Comparison of ENCODE assay signal across 8 cellular contexts in the genomic region with DNA sequence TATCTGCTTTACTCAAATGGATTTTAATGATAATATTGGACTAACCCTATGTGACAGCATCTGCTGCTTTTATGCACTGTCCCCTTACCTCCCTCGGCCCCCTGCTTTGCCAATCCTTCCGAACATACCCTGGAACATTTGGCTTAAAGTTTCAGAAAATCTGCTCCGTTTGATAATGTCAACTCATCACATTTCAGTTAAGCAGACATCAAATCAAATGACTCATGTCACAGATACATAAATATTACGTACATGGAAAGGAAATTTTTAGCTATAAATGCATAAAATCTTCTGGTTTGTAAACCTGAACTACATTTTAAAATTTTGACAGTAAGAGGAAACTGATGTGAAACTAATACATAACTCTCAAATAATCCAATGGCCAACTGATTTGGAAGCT.
"Had no signal": no experiment of that assay in that cellular context is flagged by ENCODE, and none has a peak within 500 bp of the region (broad histone marks: within the 10 kb centered on the region; RNA-seq: fewer than 3 reads in every experiment).

No MANE protein-coding gene starts in this region.

- H3K4me2 ChIP-seq: KMS-11 had no signal

- H3K27ac ChIP-seq: GM23248, KMS-11 had no signal

- DNase-seq: GM23248, GOT3, H9, HCEC 1CT, KBM-7 had no signal

- H3K4me3 ChIP-seq: GM23248 had no signal

- H3K9ac ChIP-seq: GM23248, KMS-11 had no signal

- H2AFZ ChIP-seq: GM23248 had no signal

- FAIRE-seq: H54, HTR-8/SVneo had no signal
